In the genomic region with DNA sequence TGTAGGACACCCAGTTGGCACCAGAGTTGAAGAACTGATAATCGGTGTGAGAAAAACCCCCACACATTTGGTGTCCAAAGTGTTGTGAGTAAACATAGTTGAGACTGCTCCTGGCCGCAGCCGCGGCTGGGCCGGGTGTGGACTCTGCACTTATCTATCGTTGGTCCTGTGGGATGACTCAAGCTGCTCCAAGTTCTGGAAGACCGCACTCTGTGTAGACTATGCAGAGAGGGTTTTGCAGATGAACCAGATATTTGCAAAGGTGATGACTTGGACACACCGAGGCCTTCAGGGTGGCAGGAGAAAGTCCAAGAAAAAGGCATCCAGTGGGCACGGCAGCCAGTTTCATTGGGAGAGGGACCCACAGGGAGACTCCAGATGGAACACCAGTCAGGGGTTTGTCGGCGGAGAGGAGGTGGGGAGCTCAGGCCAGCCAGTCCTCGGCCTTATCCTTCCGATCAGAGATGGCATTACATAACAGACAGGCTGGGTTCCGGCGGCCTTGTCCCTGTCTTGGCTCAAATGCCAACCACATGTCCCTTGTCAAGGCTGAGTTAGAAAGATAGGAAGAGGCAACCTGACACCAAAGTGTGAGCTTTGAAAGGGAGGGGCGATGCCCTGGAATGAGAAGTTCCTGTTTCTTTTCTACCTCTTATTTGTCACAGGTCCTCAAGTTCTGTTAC, we compare ENCODE assay signal across 1 cellular context.
TF ChIP-seq lines count a peak whose summit lies in the region.

No MANE protein-coding gene starts in this region.

TF ChIP-seq in HepG2, 621 proteins besides CTCF, POLR2A, EP300 and RAD21 (continued from another document and continues in another):
- TF ChIP-seq, protein P1, sequence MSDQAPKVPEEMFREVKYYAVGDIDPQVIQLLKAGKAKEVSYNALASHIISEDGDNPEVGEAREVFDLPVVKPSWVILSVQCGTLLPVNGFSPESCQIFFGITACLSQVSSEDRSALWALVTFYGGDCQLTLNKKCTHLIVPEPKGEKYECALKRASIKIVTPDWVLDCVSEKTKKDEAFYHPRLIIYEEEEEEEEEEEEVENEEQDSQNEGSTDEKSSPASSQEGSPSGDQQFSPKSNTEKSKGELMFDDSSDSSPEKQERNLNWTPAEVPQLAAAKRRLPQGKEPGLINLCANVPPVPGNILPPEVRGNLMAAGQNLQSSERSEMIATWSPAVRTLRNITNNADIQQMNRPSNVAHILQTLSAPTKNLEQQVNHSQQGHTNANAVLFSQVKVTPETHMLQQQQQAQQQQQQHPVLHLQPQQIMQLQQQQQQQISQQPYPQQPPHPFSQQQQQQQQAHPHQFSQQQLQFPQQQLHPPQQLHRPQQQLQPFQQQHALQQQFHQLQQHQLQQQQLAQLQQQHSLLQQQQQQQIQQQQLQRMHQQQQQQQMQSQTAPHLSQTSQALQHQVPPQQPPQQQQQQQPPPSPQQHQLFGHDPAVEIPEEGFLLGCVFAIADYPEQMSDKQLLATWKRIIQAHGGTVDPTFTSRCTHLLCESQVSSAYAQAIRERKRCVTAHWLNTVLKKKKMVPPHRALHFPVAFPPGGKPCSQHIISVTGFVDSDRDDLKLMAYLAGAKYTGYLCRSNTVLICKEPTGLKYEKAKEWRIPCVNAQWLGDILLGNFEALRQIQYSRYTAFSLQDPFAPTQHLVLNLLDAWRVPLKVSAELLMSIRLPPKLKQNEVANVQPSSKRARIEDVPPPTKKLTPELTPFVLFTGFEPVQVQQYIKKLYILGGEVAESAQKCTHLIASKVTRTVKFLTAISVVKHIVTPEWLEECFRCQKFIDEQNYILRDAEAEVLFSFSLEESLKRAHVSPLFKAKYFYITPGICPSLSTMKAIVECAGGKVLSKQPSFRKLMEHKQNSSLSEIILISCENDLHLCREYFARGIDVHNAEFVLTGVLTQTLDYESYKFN (CRISPR knock-in tag; conservative IDR thresholded peaks at IDR 0.05) = peak; percentile 75
- TF ChIP-seq TSC22D2 (CRISPR knock-in tag; IDR thresholded peaks at IDR 0.05; ENCODE audit: borderline replicate concordance) = no peak
- TF ChIP-seq RARA (CRISPR knock-in tag; IDR thresholded peaks at IDR 0.05) = peak; percentile 26
- peak; percentile 56 for TF ChIP-seq ZFY (CRISPR knock-in tag; IDR thresholded peaks at IDR 0.05)
- 0 out of 2 replicates have a peak, but pooled peaks have one; percentile 8 for TF ChIP-seq BCL6 (CRISPR knock-in tag; IDR thresholded peaks at IDR 0.05)
- no peak for TF ChIP-seq HMG20B (CRISPR knock-in tag; conservative IDR thresholded peaks at IDR 0.05)
- TF ChIP-seq GABPB1 (CRISPR knock-in tag; IDR thresholded peaks at IDR 0.05) = peak; percentile 44
- TF ChIP-seq ZFX (CRISPR knock-in tag; IDR thresholded peaks at IDR 0.05; ENCODE audit: low read depth) = peak; percentile 38; the same call in 1 of the 2 replicates
- no peak for TF ChIP-seq MAZ (IDR thresholded peaks at IDR 0.05; ENCODE audit: borderline replicate concordance, low read depth, low read length)
- 0 out of 2 replicates have a peak, but pooled peaks have one; percentile 19 for TF ChIP-seq MAZ (CRISPR knock-in tag; IDR thresholded peaks at IDR 0.05; ENCODE audit: low read depth)
- TF ChIP-seq, protein P2, sequence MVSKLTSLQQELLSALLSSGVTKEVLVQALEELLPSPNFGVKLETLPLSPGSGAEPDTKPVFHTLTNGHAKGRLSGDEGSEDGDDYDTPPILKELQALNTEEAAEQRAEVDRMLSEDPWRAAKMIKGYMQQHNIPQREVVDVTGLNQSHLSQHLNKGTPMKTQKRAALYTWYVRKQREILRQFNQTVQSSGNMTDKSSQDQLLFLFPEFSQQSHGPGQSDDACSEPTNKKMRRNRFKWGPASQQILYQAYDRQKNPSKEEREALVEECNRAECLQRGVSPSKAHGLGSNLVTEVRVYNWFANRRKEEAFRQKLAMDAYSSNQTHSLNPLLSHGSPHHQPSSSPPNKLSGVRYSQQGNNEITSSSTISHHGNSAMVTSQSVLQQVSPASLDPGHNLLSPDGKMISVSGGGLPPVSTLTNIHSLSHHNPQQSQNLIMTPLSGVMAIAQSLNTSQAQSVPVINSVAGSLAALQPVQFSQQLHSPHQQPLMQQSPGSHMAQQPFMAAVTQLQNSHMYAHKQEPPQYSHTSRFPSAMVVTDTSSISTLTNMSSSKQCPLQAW (CRISPR knock-in tag; IDR thresholded peaks at IDR 0.05) = 0 out of 2 replicates have a peak, but pooled peaks have one; percentile 47
- TF ChIP-seq TBX2 (CRISPR knock-in tag; IDR thresholded peaks at IDR 0.05; ENCODE audit: borderline replicate concordance) = peak; percentile 73; the same call in 1 of the 2 replicates
- TF ChIP-seq, protein P3, sequence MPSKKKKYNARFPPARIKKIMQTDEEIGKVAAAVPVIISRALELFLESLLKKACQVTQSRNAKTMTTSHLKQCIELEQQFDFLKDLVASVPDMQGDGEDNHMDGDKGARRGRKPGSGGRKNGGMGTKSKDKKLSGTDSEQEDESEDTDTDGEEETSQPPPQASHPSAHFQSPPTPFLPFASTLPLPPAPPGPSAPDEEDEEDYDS (CRISPR knock-in tag; IDR thresholded peaks at IDR 0.05) = peak; percentile 9; the same call in 1 of the 2 replicates
- TF ChIP-seq SCMH1 (CRISPR knock-in tag; IDR thresholded peaks at IDR 0.05; ENCODE audit: borderline replicate concordance) = no peak
- no peak for TF ChIP-seq ZNF816 (CRISPR knock-in tag; IDR thresholded peaks at IDR 0.05; ENCODE audit: borderline replicate concordance)
- TF ChIP-seq KAT8 (CRISPR knock-in tag; IDR thresholded peaks at IDR 0.05) = peak; percentile 8; the same call in 1 of the 2 replicates
- no peak for TF ChIP-seq SP2 (CRISPR knock-in tag; IDR thresholded peaks at IDR 0.05)
- TF ChIP-seq NONO (IDR thresholded peaks at IDR 0.05) = no peak
- 0 out of 2 replicates have a peak, but pooled peaks have one; percentile 6 for TF ChIP-seq NONO (CRISPR knock-in tag; conservative IDR thresholded peaks at IDR 0.05)
- peak; percentile 74; the same call in 1 of the 2 replicates for TF ChIP-seq SIX1 (CRISPR knock-in tag; IDR thresholded peaks at IDR 0.05; ENCODE audit: borderline replicate concordance)
- TF ChIP-seq, protein P4, sequence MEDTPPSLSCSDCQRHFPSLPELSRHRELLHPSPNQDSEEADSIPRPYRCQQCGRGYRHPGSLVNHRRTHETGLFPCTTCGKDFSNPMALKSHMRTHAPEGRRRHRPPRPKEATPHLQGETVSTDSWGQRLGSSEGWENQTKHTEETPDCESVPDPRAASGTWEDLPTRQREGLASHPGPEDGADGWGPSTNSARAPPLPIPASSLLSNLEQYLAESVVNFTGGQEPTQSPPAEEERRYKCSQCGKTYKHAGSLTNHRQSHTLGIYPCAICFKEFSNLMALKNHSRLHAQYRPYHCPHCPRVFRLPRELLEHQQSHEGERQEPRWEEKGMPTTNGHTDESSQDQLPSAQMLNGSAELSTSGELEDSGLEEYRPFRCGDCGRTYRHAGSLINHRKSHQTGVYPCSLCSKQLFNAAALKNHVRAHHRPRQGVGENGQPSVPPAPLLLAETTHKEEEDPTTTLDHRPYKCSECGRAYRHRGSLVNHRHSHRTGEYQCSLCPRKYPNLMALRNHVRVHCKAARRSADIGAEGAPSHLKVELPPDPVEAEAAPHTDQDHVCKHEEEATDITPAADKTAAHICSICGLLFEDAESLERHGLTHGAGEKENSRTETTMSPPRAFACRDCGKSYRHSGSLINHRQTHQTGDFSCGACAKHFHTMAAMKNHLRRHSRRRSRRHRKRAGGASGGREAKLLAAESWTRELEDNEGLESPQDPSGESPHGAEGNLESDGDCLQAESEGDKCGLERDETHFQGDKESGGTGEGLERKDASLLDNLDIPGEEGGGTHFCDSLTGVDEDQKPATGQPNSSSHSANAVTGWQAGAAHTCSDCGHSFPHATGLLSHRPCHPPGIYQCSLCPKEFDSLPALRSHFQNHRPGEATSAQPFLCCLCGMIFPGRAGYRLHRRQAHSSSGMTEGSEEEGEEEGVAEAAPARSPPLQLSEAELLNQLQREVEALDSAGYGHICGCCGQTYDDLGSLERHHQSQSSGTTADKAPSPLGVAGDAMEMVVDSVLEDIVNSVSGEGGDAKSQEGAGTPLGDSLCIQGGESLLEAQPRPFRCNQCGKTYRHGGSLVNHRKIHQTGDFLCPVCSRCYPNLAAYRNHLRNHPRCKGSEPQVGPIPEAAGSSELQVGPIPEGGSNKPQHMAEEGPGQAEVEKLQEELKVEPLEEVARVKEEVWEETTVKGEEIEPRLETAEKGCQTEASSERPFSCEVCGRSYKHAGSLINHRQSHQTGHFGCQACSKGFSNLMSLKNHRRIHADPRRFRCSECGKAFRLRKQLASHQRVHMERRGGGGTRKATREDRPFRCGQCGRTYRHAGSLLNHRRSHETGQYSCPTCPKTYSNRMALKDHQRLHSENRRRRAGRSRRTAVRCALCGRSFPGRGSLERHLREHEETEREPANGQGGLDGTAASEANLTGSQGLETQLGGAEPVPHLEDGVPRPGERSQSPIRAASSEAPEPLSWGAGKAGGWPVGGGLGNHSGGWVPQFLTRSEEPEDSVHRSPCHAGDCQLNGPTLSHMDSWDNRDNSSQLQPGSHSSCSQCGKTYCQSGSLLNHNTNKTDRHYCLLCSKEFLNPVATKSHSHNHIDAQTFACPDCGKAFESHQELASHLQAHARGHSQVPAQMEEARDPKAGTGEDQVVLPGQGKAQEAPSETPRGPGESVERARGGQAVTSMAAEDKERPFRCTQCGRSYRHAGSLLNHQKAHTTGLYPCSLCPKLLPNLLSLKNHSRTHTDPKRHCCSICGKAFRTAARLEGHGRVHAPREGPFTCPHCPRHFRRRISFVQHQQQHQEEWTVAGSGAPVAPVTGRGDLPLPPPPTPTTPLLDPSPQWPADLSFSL (CRISPR knock-in tag; IDR thresholded peaks at IDR 0.05) = 0 out of 2 replicates have a peak, but pooled peaks have one; percentile 21
- 0 out of 2 replicates have a peak, but pooled peaks have one; percentile 37 for TF ChIP-seq ZNF160 (CRISPR knock-in tag; IDR thresholded peaks at IDR 0.05)
- TF ChIP-seq, protein P5, sequence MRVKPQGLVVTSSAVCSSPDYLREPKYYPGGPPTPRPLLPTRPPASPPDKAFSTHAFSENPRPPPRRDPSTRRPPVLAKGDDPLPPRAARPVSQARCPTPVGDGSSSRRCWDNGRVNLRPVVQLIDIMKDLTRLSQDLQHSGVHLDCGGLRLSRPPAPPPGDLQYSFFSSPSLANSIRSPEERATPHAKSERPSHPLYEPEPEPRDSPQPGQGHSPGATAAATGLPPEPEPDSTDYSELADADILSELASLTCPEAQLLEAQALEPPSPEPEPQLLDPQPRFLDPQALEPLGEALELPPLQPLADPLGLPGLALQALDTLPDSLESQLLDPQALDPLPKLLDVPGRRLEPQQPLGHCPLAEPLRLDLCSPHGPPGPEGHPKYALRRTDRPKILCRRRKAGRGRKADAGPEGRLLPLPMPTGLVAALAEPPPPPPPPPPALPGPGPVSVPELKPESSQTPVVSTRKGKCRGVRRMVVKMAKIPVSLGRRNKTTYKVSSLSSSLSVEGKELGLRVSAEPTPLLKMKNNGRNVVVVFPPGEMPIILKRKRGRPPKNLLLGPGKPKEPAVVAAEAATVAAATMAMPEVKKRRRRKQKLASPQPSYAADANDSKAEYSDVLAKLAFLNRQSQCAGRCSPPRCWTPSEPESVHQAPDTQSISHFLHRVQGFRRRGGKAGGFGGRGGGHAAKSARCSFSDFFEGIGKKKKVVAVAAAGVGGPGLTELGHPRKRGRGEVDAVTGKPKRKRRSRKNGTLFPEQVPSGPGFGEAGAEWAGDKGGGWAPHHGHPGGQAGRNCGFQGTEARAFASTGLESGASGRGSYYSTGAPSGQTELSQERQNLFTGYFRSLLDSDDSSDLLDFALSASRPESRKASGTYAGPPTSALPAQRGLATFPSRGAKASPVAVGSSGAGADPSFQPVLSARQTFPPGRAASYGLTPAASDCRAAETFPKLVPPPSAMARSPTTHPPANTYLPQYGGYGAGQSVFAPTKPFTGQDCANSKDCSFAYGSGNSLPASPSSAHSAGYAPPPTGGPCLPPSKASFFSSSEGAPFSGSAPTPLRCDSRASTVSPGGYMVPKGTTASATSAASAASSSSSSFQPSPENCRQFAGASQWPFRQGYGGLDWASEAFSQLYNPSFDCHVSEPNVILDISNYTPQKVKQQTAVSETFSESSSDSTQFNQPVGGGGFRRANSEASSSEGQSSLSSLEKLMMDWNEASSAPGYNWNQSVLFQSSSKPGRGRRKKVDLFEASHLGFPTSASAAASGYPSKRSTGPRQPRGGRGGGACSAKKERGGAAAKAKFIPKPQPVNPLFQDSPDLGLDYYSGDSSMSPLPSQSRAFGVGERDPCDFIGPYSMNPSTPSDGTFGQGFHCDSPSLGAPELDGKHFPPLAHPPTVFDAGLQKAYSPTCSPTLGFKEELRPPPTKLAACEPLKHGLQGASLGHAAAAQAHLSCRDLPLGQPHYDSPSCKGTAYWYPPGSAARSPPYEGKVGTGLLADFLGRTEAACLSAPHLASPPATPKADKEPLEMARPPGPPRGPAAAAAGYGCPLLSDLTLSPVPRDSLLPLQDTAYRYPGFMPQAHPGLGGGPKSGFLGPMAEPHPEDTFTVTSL (CRISPR knock-in tag; IDR thresholded peaks at IDR 0.05; ENCODE audit: borderline replicate concordance) = no peak
- TF ChIP-seq POGZ (CRISPR knock-in tag; IDR thresholded peaks at IDR 0.05) = peak; percentile 12; the same call in 1 of the 2 replicates
- TF ChIP-seq, protein P6, sequence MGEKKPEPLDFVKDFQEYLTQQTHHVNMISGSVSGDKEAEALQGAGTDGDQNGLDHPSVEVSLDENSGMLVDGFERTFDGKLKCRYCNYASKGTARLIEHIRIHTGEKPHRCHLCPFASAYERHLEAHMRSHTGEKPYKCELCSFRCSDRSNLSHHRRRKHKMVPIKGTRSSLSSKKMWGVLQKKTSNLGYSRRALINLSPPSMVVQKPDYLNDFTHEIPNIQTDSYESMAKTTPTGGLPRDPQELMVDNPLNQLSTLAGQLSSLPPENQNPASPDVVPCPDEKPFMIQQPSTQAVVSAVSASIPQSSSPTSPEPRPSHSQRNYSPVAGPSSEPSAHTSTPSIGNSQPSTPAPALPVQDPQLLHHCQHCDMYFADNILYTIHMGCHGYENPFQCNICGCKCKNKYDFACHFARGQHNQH (CRISPR knock-in tag; IDR thresholded peaks at IDR 0.05) = 0 out of 2 replicates have a peak, but pooled peaks have one; percentile 42
